1 cellular context compared by ENCODE assay signal in genomic region chr2:190065839-190066238, GRCh38.
TF ChIP-seq lines count a peak whose summit lies in the region.

No MANE protein-coding gene starts in this region.

TF ChIP-seq in IMR-90, 13 proteins besides CTCF, POLR2A, EP300 and RAD21:
- no peak for TF ChIP-seq RCOR1 (IDR thresholded peaks at IDR 0.05; ENCODE audit: insufficient replicate concordance, low read length)
- no peak for TF ChIP-seq CHD1 (IDR thresholded peaks at IDR 0.05; ENCODE audit: low read depth, low read length)
- TF ChIP-seq BHLHE40 (IDR thresholded peaks at IDR 0.05; ENCODE audit: low read depth, low read length): no peak
